Comparison of ENCODE assay signal across 34 cellular contexts in the genomic region with DNA sequence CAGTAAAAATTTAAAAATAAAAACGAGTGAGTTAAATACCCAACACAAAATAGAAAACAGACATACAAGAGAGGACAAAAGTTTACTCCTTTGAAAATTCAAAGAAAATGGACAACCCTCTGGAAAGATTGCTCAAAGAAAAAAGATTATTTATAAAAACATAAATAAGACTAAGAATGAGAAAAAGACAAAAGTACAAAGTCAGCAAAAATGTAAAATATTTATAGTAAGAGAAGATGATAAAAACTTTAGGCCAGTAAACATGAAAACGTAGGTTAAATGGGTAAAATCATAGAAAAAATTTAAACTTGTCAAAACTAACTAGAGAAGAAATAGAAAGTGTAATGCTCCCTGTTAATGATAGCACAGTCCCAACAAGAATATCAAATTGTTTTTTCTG.
"Had no signal": no experiment of that assay in that cellular context is flagged by ENCODE, and none has a peak within 500 bp of the region (broad histone marks: within the 10 kb centered on the region; RNA-seq: fewer than 3 reads in every experiment).

No MANE protein-coding gene starts in this region.

- DNase-seq: activated B cell treated with CpG ODN at 0.5 μM for 24 hours; activated CD4-positive, alpha-beta T cell treated with anti-CD3 and anti-CD28 coated beads for 48 hours; activated CD4-positive, alpha-beta T cell treated with anti-CD3 and anti-CD28 coated beads, Interleukin-2, amount 50 U/mL, for 1 hour; activated CD4-positive, alpha-beta T cell treated with anti-CD3 and anti-CD28 coated beads, Interleukin-2, amount 50 U/mL, for 48 hours; activated CD8-positive, alpha-beta memory T cell treated with anti-CD3 and anti-CD28 coated beads for 24 hours; activated CD8-positive, alpha-beta T cell treated with anti-CD3 and anti-CD28 coated beads for 36 hours; activated effector memory CD4-positive, alpha-beta T cell treated with Interleukin-2 at 50 U/mL for 16 hours; activated gamma-delta T cell treated with Interleukin-2 at 50 U/mL for 16 hours; activated naive CD4-positive, alpha-beta T cell treated with Interleukin-2 at 50 U/mL for 16 hours; activated naive CD8-positive, alpha-beta T cell treated with anti-CD3 and anti-CD28 coated beads for 36 hours; activated naive CD8-positive, alpha-beta T cell treated with anti-CD3 and anti-CD28 coated beads, Interleukin-2, amount 50 U/mL, for 24 hours; activated T-cell treated with anti-CD3 and anti-CD28 coated beads, Interleukin-2, amount 50 U/mL, for 4 hours; central memory CD4-positive, alpha-beta T cell; cerebellar nuclear complex; colonic mucosa; effector CD4-positive, alpha-beta T cell; effector memory CD8-positive, alpha-beta T cell; erythroblast; foreskin keratinocyte; gastrocnemius medialis; heart right ventricle; T-helper 17 cell; T1000; WERI-Rb-1 had no signal

- H3K27me3 ChIP-seq: ascending aorta, breast epithelium, cardiac muscle cell, colonic mucosa, esophagus muscularis mucosa, hepatocyte had no signal

- H3K4me3 Mint-ChIP-seq: activated B cell treated with CpG ODN at 0.5 μM for 24 hours; activated CD8-positive, alpha-beta T cell treated with anti-CD3 and anti-CD28 coated beads for 36 hours; activated naive CD4-positive, alpha-beta T cell treated with anti-CD3 and anti-CD28 coated beads, Interleukin-2, amount 50 U/mL, for 24 hours; activated naive CD8-positive, alpha-beta T cell treated with anti-CD3 and anti-CD28 coated beads for 36 hours; activated naive CD8-positive, alpha-beta T cell treated with anti-CD3 and anti-CD28 coated beads, Interleukin-2, amount 50 U/mL, for 24 hours; activated T-cell treated with anti-CD3 and anti-CD28 coated beads, Interleukin-2, amount 50 U/mL, for 4 hours; activated T-helper 17 cell treated with anti-CD3 and anti-CD28 coated beads, Interleukin-2, amount 50 U/mL, for 72 hours; brain; effector memory CD8-positive, alpha-beta T cell; T-helper 17 cell; T-helper 2 cell treated with Interferon-gamma antibody and Interleukin-4, amounts not matched to agents 5 μg/mL and 100 μg/mL, for 36 hours had no signal

- H3K9me3 Mint-ChIP-seq: activated CD8-positive, alpha-beta T cell treated with anti-CD3 and anti-CD28 coated beads for 36 hours; activated naive CD4-positive, alpha-beta T cell treated with anti-CD3 and anti-CD28 coated beads, Interleukin-2, amount 50 U/mL, for 24 hours; activated naive CD8-positive, alpha-beta T cell treated with anti-CD3 and anti-CD28 coated beads for 36 hours; activated T-helper 17 cell treated with anti-CD3 and anti-CD28 coated beads, Interleukin-2, amount 50 U/mL, for 72 hours; effector memory CD8-positive, alpha-beta T cell; T-helper 2 cell treated with Interferon-gamma antibody and Interleukin-4, amounts not matched to agents 5 μg/mL and 100 μg/mL, for 36 hours had no signal

- H3K9me3 ChIP-seq: ascending aorta, breast epithelium, colonic mucosa, esophagus muscularis mucosa, gastrocnemius medialis, heart right ventricle had no signal

- H3K4me2 ChIP-seq: hepatocyte had no signal

- ATAC-seq: activated CD4-positive, CD25-positive, alpha-beta regulatory T cell treated with anti-CD3 and anti-CD28 coated beads, Interleukin-2, amount 50 U/mL, for 24 hours; activated CD8-positive, alpha-beta T cell treated with anti-CD3 and anti-CD28 coated beads for 36 hours; activated naive CD8-positive, alpha-beta T cell treated with anti-CD3 and anti-CD28 coated beads, Interleukin-2, amount 50 U/mL, for 24 hours; activated T-cell treated with anti-CD3 and anti-CD28 coated beads, Interleukin-2, amount 50 U/mL, for 4 hours; activated T-helper 17 cell treated with anti-CD3 and anti-CD28 coated beads, Interleukin-2, amount 50 U/mL, for 72 hours; effector memory CD8-positive, alpha-beta T cell; foreskin keratinocyte; gastrocnemius medialis; heart right ventricle; T-helper 17 cell had no signal

- H3K36me3 Mint-ChIP-seq: activated naive CD4-positive, alpha-beta T cell treated with anti-CD3 and anti-CD28 coated beads, Interleukin-2, amount 50 U/mL, for 24 hours; activated naive CD8-positive, alpha-beta T cell treated with anti-CD3 and anti-CD28 coated beads for 36 hours; brain had no signal

- H3K36me3 ChIP-seq: ascending aorta, breast epithelium, cardiac muscle cell, colonic mucosa, esophagus muscularis mucosa, gastrocnemius medialis, heart right ventricle, WERI-Rb-1 had no signal

- H3K27ac ChIP-seq: ascending aorta, breast epithelium, cardiac muscle cell, esophagus muscularis mucosa, foreskin keratinocyte, gastrocnemius medialis, heart right ventricle, hepatocyte, WERI-Rb-1 had no signal

- H3K4me3 ChIP-seq: ascending aorta, breast epithelium, cardiac muscle cell, colonic mucosa, esophagus muscularis mucosa, gastrocnemius medialis, heart right ventricle, hepatocyte had no signal

- H2AFZ ChIP-seq: hepatocyte had no signal

- H3K4me1 Mint-ChIP-seq: activated naive CD4-positive, alpha-beta T cell treated with anti-CD3 and anti-CD28 coated beads, Interleukin-2, amount 50 U/mL, for 24 hours had no signal

- H3K4me1 ChIP-seq: ascending aorta, breast epithelium, colonic mucosa, esophagus muscularis mucosa, foreskin keratinocyte, gastrocnemius medialis, heart right ventricle had no signal

- H3K79me2 ChIP-seq: hepatocyte had no signal

- H3K27ac Mint-ChIP-seq: activated B cell treated with CpG ODN at 0.5 μM for 24 hours; activated CD8-positive, alpha-beta T cell treated with anti-CD3 and anti-CD28 coated beads for 36 hours; activated naive CD4-positive, alpha-beta T cell treated with anti-CD3 and anti-CD28 coated beads, Interleukin-2, amount 50 U/mL, for 24 hours; activated naive CD8-positive, alpha-beta T cell treated with anti-CD3 and anti-CD28 coated beads for 36 hours; activated naive CD8-positive, alpha-beta T cell treated with anti-CD3 and anti-CD28 coated beads, Interleukin-2, amount 50 U/mL, for 24 hours; activated T-helper 17 cell treated with anti-CD3 and anti-CD28 coated beads, Interleukin-2, amount 50 U/mL, for 72 hours; brain; effector memory CD8-positive, alpha-beta T cell; T-helper 17 cell; T-helper 2 cell treated with Interferon-gamma antibody and Interleukin-4, amounts not matched to agents 5 μg/mL and 100 μg/mL, for 36 hours had no signal
